Comparison of ENCODE assay signal across 1 cellular context in the genomic region with DNA sequence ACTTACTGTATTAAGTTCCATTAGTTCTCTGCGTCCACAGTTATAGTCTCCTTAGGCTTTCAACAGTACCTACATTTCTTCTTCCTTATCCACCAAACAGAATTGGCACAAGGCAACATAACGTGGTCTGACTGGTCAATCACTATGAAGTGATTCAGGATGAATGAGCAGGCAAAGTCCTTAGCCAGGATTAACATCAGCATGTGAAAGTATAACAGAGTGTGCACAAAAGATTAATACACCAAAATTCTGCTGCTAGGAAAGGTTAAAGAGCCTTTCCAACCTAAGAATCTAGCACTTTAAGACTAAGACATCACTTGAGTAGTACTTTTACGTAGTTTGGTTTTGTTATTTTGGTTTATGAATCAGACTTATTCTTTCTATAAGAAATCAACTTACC.
TF ChIP-seq lines count a peak whose summit lies in the region.

No MANE protein-coding gene starts in this region.

TF ChIP-seq in IMR-90, 13 proteins besides CTCF, POLR2A, EP300 and RAD21:
- no peak for TF ChIP-seq SMC3 (IDR thresholded peaks at IDR 0.05; ENCODE audit: low read depth, low read length)
- no peak for TF ChIP-seq MAFK (IDR thresholded peaks at IDR 0.05; ENCODE audit: low read depth, low read length)
- no peak for TF ChIP-seq CEBPB (IDR thresholded peaks at IDR 0.05; ENCODE audit: low read depth, low read length)
- no peak for TF ChIP-seq MXI1 (IDR thresholded peaks at IDR 0.05; ENCODE audit: borderline replicate concordance, low read depth, low read length)
- no peak for TF ChIP-seq MAZ (IDR thresholded peaks at IDR 0.05; ENCODE audit: borderline replicate concordance, low read depth, low read length)
- no peak for TF ChIP-seq RCOR1 (IDR thresholded peaks at IDR 0.05; ENCODE audit: insufficient replicate concordance, low read length)
- TF ChIP-seq, protein P1, sequence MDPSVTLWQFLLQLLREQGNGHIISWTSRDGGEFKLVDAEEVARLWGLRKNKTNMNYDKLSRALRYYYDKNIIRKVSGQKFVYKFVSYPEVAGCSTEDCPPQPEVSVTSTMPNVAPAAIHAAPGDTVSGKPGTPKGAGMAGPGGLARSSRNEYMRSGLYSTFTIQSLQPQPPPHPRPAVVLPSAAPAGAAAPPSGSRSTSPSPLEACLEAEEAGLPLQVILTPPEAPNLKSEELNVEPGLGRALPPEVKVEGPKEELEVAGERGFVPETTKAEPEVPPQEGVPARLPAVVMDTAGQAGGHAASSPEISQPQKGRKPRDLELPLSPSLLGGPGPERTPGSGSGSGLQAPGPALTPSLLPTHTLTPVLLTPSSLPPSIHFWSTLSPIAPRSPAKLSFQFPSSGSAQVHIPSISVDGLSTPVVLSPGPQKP (IDR thresholded peaks at IDR 0.05; ENCODE audit: borderline replicate concordance, low read depth, low read length): no peak
- TF ChIP-seq RFX5 (IDR thresholded peaks at IDR 0.05; ENCODE audit: low read depth, low read length): no peak
- no peak for TF ChIP-seq NFE2L2 (IDR thresholded peaks at IDR 0.05; ENCODE audit: low read depth, low read length)
- no peak for TF ChIP-seq FOS (IDR thresholded peaks at IDR 0.05; ENCODE audit: low read depth, low read length)
- TF ChIP-seq CHD1 (IDR thresholded peaks at IDR 0.05; ENCODE audit: low read depth, low read length): no peak
- TF ChIP-seq BHLHE40 (IDR thresholded peaks at IDR 0.05; ENCODE audit: low read depth, low read length): no peak
- no peak for TF ChIP-seq USF2 (IDR thresholded peaks at IDR 0.05; ENCODE audit: low read depth, low read length)
